9 cellular contexts compared by ENCODE assay signal in genomic region chr6:38058022-38058421, GRCh38.
DNase-seq lines count a peak whose midpoint lies in the region; ATAC-seq and TF ChIP-seq lines count a peak whose summit lies in the region.
"Had no signal": no experiment of that assay in that cellular context is flagged by ENCODE, and none has a peak within 500 bp of the region (broad histone marks: within the 10 kb centered on the region; RNA-seq: fewer than 3 reads in every experiment).

No MANE protein-coding gene starts in this region.

- H3K36me3 Mint-ChIP-seq in CD8-positive, alpha-beta T cell, result peaks cover 21% of the 10 kb centered on the region

- no peak overlapping the region for H3K4me3 Mint-ChIP-seq in CD8-positive, alpha-beta T cell

- H3K4me1 ChIP-seq in CD8-positive, alpha-beta T cell (ENCODE audit: insufficient read depth, low read length), result peaks cover 8% of the 10 kb centered on the region
- H3K4me1 ChIP-seq in ovary (ENCODE audit: insufficient read depth), result peaks cover 8% of the 10 kb centered on the region

- POLR2A ChIA-PET in CD8-positive, alpha-beta T cell (lab: Charles Lee), result no interaction called here

- H3K36me3 ChIP-seq in CD8-positive, alpha-beta T cell (ENCODE audit: insufficient read depth, low read length), result no peaks in the 10 kb centered on the region
- H3K36me3 ChIP-seq in ovary, result no peaks in the 10 kb centered on the region

- H3K9me3 Mint-ChIP-seq in CD8-positive, alpha-beta T cell, result no peaks in the 10 kb centered on the region

- TF ChIP-seq CTCF in CD8-positive, alpha-beta T cell (IDR thresholded peaks at IDR 0.05), result no peak
- TF ChIP-seq CTCF in ovary (IDR thresholded peaks at IDR 0.05), result no peak

- no peaks in the 10 kb centered on the region for H3K27me3 ChIP-seq in CD8-positive, alpha-beta T cell (ENCODE audit: insufficient read depth, low read length)
- H3K27me3 ChIP-seq in ovary, result no peaks in the 10 kb centered on the region

- intact Hi-C loops in CD8-positive, alpha-beta T cell (cut with DNase I, micrococcal nuclease), result no loop called here
- intact Hi-C loops in ovary (cut with DNase I), result no loop called here

- H3K4me3 ChIP-seq in CD8-positive, alpha-beta T cell (ENCODE audit: low read depth, low read length), result no peak overlapping the region
- no peak overlapping the region for H3K4me3 ChIP-seq in ovary
- H3K4me3 ChIP-seq: SK-N-MC had no signal

- no peak for TF ChIP-seq POLR2A in ovary (IDR thresholded peaks at IDR 0.05)

- DNase-seq in CD8-positive, alpha-beta T cell, result peak in 2 of 7 experiments; percentile 14 to 29
- DNase-seq in activated CD8-positive, alpha-beta memory T cell treated with anti-CD3 and anti-CD28 coated beads, Interleukin-2, amount 50 U/mL, for 4 hours, result peak; percentile 55
- peak; percentile 35 for DNase-seq in non-pigmented ciliary epithelial cell (ENCODE audit: low read depth)
- DNase-seq in NCI-H345 (lab: John Stamatoyannopoulos, UW), result no peak
- DNase-seq in C1 segment of cervical spinal cord (lab: John Stamatoyannopoulos, UW), result no peak
- DNase-seq in ovary, result no peak

- H3K27me3 Mint-ChIP-seq in CD8-positive, alpha-beta T cell (ENCODE audit: low read depth), result no peaks in the 10 kb centered on the region

- ATAC-seq in CD8-positive, alpha-beta T cell, result peak; percentile 51
- ATAC-seq in HG03196 (IDR thresholded peaks at IDR 0.05; ENCODE audit: unreplicated experiment), result peak; percentile 64
- no peak for ATAC-seq in HG03565 (IDR thresholded peaks at IDR 0.05; ENCODE audit: unreplicated experiment)

- peaks cover 32% of the 10 kb centered on the region for H3K4me1 Mint-ChIP-seq in CD8-positive, alpha-beta T cell (ENCODE audit: low read depth)

- H3K9me3 ChIP-seq in CD8-positive, alpha-beta T cell (ENCODE audit: low read length), result no peaks in the 10 kb centered on the region
- H3K9me3 ChIP-seq in ovary, result no peaks in the 10 kb centered on the region

- CTCF ChIA-PET in CD8-positive, alpha-beta T cell (lab: Charles Lee), result interaction anchor here (1.2 kb wide), 1 partner anchor 8 kb away, joined by 3 read pairs; no protein-coding TSS in a partner anchor

- TF ChIP-seq EP300 in ovary (IDR thresholded peaks at IDR 0.05), result no peak

- H3K27ac ChIP-seq in CD8-positive, alpha-beta T cell (ENCODE audit: low read depth, low read length), result no peak overlapping the region
- H3K27ac ChIP-seq in ovary, result no peak overlapping the region
- H3K27ac ChIP-seq: SK-N-MC had no signal

- H3K27ac Mint-ChIP-seq in CD8-positive, alpha-beta T cell, result peak overlapping the region; percentile 45

Comparison
In these comparisons a context has a peak if more than half of its experiments do, and no peak if none do; other contexts are left out.
1. DNase-seq: peak in activated CD8-positive, alpha-beta memory T cell treated with anti-CD3 and anti-CD28 coated beads, Interleukin-2, amount 50 U/mL, for 4 hours (single experiment) and non-pigmented ciliary epithelial cell (single experiment); none in NCI-H345 (single experiment), C1 segment of cervical spinal cord (0 of 14) and ovary (0 of 5).